In genomic region chr4:15294832-15295231, GRCh38 we compare ENCODE assay signal across 22 cellular contexts.
"Had no signal": no experiment of that assay in that cellular context is flagged by ENCODE, and none has a peak within 500 bp of the region (broad histone marks: within the 10 kb centered on the region; RNA-seq: fewer than 3 reads in every experiment).

No MANE protein-coding gene starts in this region.

- H3K4me1 ChIP-seq: foreskin keratinocyte, gastroesophageal sphincter, left lung, prostate gland, right atrium auricular region, sigmoid colon, testis, tibial artery had no signal

- FAIRE-seq: endothelial cell of umbilical vein had no signal

- H3K9ac ChIP-seq: neural progenitor cell had no signal

- H3K4me3 ChIP-seq: esophagus muscularis mucosa, gastroesophageal sphincter, heart left ventricle, hepatocyte, left lung, neural progenitor cell, prostate gland, right atrium auricular region, sigmoid colon, testis, tibial artery had no signal

- H3K36me3 ChIP-seq: esophagus muscularis mucosa, gastroesophageal sphincter, heart left ventricle, left lung, neural progenitor cell, prostate gland, right atrium auricular region, sigmoid colon, tibial artery had no signal

- H3K27me3 ChIP-seq: esophagus muscularis mucosa, gastroesophageal sphincter, heart left ventricle, hepatocyte, left lung, neural progenitor cell, right atrium auricular region, sigmoid colon, testis, tibial artery had no signal

- H3K9me3 ChIP-seq: esophagus muscularis mucosa, gastroesophageal sphincter, heart left ventricle, left lung, prostate gland, right atrium auricular region, sigmoid colon, testis, tibial artery had no signal

- H3K27ac ChIP-seq: esophagus muscularis mucosa, foreskin keratinocyte, gastroesophageal sphincter, heart left ventricle, hepatocyte, left lung, neural progenitor cell, prostate gland, right atrium auricular region, sigmoid colon, testis, tibial artery had no signal

- DNase-seq: effector memory CD4-positive, alpha-beta T cell; foreskin keratinocyte; heart left ventricle; left cardiac atrium; left lung; mesenchymal stem cell; midbrain; naive thymus-derived CD4-positive, alpha-beta T cell; sigmoid colon; stimulated activated CD4-positive, alpha-beta T cell treated with anti-CD3 and anti-CD28 coated beads, Interleukin-2, amount 100 ng/mL, for 24 hours; stimulated activated CD4-positive, alpha-beta T cell treated with anti-CD3 and anti-CD28 coated beads, Interleukin-4, amount 100 ng/mL, for 24 hours; stimulated activated naive CD8-positive, alpha-beta T cell treated with anti-CD3 and anti-CD28 coated beads, Interleukin-15, Interleukin-2, amounts not matched to agents 100 U/mL and 50 U/mL, for 24 hours; substantia nigra; testis; tibial artery had no signal
